In the genomic region with DNA sequence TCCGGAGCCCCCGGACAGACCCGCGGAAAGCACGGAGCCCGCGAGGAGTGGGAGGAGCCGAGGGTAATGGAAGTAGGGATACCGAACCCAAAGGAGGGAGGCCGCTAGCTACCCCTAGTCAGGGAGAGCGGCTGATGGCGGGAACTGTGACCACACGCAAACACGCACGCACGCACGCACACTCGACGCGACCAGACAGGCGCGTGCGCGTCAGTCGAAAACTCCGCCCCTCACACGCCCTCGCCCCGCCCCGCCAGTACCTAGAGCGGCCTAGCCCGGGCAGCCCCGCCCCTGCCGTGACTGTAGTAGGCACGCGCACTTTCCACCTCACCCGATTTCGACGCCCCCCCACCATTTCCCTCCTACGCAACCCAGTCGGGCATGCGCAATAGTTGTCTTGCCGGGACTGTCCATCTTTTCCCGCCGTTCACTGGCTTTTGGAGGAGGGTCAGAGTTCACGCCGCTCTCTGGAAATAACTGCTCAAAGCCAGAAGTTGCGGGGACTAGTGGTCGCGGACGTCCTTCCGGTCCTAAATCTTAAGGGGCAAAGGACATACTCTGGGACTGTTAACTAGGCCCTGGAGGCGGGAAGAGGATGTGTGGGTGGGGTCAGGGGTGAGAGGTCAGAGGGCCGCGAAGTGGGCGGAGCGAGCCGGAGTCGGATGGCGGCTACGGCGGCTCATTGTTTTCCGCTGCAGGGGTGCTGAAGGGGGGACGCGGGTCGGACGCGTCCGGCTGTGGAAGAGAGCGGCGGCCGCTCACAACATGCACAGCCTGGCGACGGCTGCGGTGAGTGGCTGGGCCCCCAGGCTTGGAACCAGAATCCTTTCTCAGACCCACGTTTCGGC, we compare ENCODE assay signal across 9 cellular contexts. TPM values are rescaled to one million over a fixed set of nuclear protein-coding genes. Genes with fewer than 3 reads are reported as not detected.
DNase-seq lines count a peak whose midpoint lies in the region; ATAC-seq, FAIRE-seq and TF ChIP-seq lines count a peak whose summit lies in the region.
"Had no signal": no experiment of that assay in that cellular context is flagged by ENCODE, and none has a peak within 500 bp of the region (broad histone marks: within the 10 kb centered on the region; RNA-seq: fewer than 3 reads in every experiment).

A gene with protein sequence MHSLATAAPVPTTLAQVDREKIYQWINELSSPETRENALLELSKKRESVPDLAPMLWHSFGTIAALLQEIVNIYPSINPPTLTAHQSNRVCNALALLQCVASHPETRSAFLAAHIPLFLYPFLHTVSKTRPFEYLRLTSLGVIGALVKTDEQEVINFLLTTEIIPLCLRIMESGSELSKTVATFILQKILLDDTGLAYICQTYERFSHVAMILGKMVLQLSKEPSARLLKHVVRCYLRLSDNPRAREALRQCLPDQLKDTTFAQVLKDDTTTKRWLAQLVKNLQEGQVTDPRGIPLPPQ (plus strand): TSS at position 650 of the 848 bp plus-strand sequence. CDS start 116 bp downstream, at position 766.
A gene with protein sequence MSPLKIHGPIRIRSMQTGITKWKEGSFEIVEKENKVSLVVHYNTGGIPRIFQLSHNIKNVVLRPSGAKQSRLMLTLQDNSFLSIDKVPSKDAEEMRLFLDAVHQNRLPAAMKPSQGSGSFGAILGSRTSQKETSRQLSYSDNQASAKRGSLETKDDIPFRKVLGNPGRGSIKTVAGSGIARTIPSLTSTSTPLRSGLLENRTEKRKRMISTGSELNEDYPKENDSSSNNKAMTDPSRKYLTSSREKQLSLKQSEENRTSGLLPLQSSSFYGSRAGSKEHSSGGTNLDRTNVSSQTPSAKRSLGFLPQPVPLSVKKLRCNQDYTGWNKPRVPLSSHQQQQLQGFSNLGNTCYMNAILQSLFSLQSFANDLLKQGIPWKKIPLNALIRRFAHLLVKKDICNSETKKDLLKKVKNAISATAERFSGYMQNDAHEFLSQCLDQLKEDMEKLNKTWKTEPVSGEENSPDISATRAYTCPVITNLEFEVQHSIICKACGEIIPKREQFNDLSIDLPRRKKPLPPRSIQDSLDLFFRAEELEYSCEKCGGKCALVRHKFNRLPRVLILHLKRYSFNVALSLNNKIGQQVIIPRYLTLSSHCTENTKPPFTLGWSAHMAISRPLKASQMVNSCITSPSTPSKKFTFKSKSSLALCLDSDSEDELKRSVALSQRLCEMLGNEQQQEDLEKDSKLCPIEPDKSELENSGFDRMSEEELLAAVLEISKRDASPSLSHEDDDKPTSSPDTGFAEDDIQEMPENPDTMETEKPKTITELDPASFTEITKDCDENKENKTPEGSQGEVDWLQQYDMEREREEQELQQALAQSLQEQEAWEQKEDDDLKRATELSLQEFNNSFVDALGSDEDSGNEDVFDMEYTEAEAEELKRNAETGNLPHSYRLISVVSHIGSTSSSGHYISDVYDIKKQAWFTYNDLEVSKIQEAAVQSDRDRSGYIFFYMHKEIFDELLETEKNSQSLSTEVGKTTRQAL (minus strand): TSS at position 162 of the 848 bp plus-strand sequence. CDS start 9,698 bp downstream, outside the sequence.

- H3K27ac ChIP-seq in kidney (ENCODE audit: low read depth in 2 of 2, low read length in 2 of 2) = peak within 1 kb of the TSS; percentile 95 to 97

- FAIRE-seq in kidney (lab: Jason Lieb, UNC) = peak; percentile 23
- FAIRE-seq: islet of Langerhans had no signal

- intact Hi-C loops in kidney (cut with DNase I) = no loop called here

- peaks cover 14 to 20% of the 10 kb centered on the region in 2 donors for H3K4me1 ChIP-seq in kidney (ENCODE audit: control insufficient read depth in 1 of 2, insufficient read depth in 1 of 2, low read depth in 1 of 2, low read length in 2 of 2)

- H3K9me3 ChIP-seq in kidney (ENCODE audit: control insufficient read depth in 1 of 2, low read length in 2 of 2) = no peaks in the 10 kb centered on the region

- H3K4me3 ChIP-seq in kidney (ENCODE audit: low read length in 2 of 2) = peak within 1 kb of the TSS; percentile 79 to 83

- TF ChIP-seq CTCF in kidney (IDR thresholded peaks at IDR 0.05; ENCODE audit: borderline replicate concordance, extremely low read depth, insufficient read depth) = no peak

- TF ChIP-seq POLR2A in GM19099 (IDR thresholded peaks at IDR 0.05; ENCODE audit: extremely low read depth, insufficient read length, low read depth) = peak; percentile 79

- no peaks in the 10 kb centered on the region for H3K36me3 ChIP-seq in kidney (ENCODE audit: control insufficient read depth in 1 of 2, insufficient read depth in 2 of 2, low read length in 2 of 2)

- DNase-seq in AG20443 (ENCODE audit: low spot score) (peak; percentile 100), NCI-H510A (lab: John Stamatoyannopoulos, UW) (peak; percentile 93), cerebellum (ENCODE audit: low spot score) (peak; percentile 97), kidney (peak; percentile 100)
- DNase-seq in activated CD4-positive, alpha-beta T cell treated with anti-CD3 and anti-CD28 coated beads for 1 hour = peak; percentile 100
- peak; percentile 100 for DNase-seq in stimulated activated CD4-positive, alpha-beta T cell treated with anti-CD3 and anti-CD28 coated beads, Interleukin-15, amount 100 ng/mL, for 24 hours

- ATAC-seq in HG03432 (IDR thresholded peaks at IDR 0.05; ENCODE audit: unreplicated experiment) = peak; percentile 82

- H3K9ac ChIP-seq in kidney (ENCODE audit: low read length in 2 of 2) = peak within 1 kb of the TSS; percentile 75 to 79

RNA-seq across cellular contexts. Expression of the first gene that starts in this region (rescaled TPM):
- total RNA-seq in cerebellum (40.7 TPM), kidney (35.8 TPM)
- 12.6 TPM for polyA plus RNA-seq in kidney (ENCODE audit: insufficient read depth, low read depth, low replicate concordance)

RNA-seq across cellular contexts. Expression of the second gene that starts in this region (rescaled TPM):
- total RNA-seq in cerebellum = 31.1 TPM
- 13.5 TPM for total RNA-seq in kidney
- polyA plus RNA-seq in kidney (ENCODE audit: insufficient read depth, low read depth, low replicate concordance) = 1.8 TPM

Comparison
In these comparisons a context has a peak if more than half of its experiments do, and no peak if none do; other contexts are left out.
1. Peak in every context shown above with its lines: DNase-seq, ATAC-seq, H3K4me3 ChIP-seq and H3K27ac ChIP-seq.